ENCODE assay signal across 8 cellular contexts in the genomic region with DNA sequence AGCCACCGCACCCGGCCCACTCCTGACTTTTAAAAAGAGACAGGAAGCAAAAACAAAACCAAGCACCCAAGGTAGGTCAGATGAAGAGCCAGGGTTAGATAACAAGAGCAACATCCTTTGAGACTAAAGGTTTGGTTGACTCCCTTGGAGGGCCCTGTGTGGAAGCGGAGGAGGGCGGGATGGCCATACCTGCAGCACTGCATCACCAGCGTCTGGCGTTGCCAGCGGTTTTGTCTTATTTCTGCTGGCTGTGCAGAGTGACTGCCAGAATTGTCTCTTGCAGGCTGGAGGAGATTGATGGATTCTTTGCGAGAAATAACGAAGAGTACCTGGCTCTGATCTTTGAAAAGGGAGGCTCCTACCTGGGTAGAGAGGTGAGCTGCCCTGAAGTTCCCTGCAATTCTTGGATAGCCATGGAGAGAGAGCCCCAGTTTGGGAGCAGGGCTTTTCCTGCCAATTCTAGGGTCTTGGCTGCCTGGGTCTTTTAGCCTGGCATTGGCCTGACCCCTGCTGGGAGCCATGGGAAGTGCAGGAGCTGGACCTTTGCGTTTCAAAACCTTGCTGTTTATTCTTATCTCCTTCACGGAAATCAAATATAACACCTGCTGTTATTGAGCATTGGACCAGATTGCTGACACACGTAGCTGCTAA. TPM values are rescaled to one million over a fixed set of nuclear protein-coding genes. Genes with fewer than 3 reads are reported as not detected.
DNase-seq lines count a peak whose midpoint lies in the region; TF ChIP-seq lines count a peak whose summit lies in the region.

No MANE protein-coding gene starts in this region.

- no peak overlapping the region for H3K4me2 ChIP-seq in KMS-11

- H3K9me3 ChIP-seq in ascending aorta: no peaks in the 10 kb centered on the region

- H3K9ac ChIP-seq in KMS-11: no peak overlapping the region

- H4K20me1 ChIP-seq in KMS-11 (ENCODE audit: insufficient read depth): no peaks in the 10 kb centered on the region

- H3K36me3 ChIP-seq in KMS-11 (ENCODE audit: insufficient read depth) (no peaks in the 10 kb centered on the region), ascending aorta (peaks cover 6 to 26% of the 10 kb centered on the region in 2 donors)

- H3K27ac ChIP-seq in KMS-11 (no peak overlapping the region), ascending aorta (no peak overlapping the region)

- TF ChIP-seq CTCF in KMS-11 (conservative IDR thresholded peaks at IDR 0.05; ENCODE audit: low read depth, low read length) (peak; percentile 100), ascending aorta (IDR thresholded peaks at IDR 0.05) (peak; percentile 85 to 96 (median 95))

- H3K79me2 ChIP-seq in KMS-11 (ENCODE audit: insufficient read depth, low read depth): no peaks in the 10 kb centered on the region

- no peak overlapping the region for H2AFZ ChIP-seq in KMS-11 (ENCODE audit: low read depth)

- H3K4me1 ChIP-seq in KMS-11 (ENCODE audit: low read depth, poor library complexity, severe bottlenecking) (no peaks in the 10 kb centered on the region), ascending aorta (peaks cover 0 to 7% of the 10 kb centered on the region in 2 donors)

- H3K27me3 ChIP-seq in KMS-11 (ENCODE audit: insufficient read depth, low read depth) (no peaks in the 10 kb centered on the region), ascending aorta (no peaks in the 10 kb centered on the region)

- DNase-seq in NCI-H1436 (lab: John Stamatoyannopoulos, UW): peak; percentile 29
- DNase-seq in NCI-H1436 treated with DMSO at 0.1 percent for 48 hours (lab: John Stamatoyannopoulos, UW): no peak
- peak; percentile 28 to 53 (median 45) for DNase-seq in T-helper 2 cell
- no peak for DNase-seq in ascending aorta (ENCODE audit: low spot score in 2 of 2)
- DNase-seq in hypothalamus (lab: John Stamatoyannopoulos, UW): peak in 32 of 51 donors; percentile 9 to 72 (median 42)
- DNase-seq in stimulated activated CD4-positive, alpha-beta T cell treated with anti-CD3 and anti-CD28 coated beads, Interleukin-15, amount 100 ng/mL, for 1 hour (ENCODE audit: low read depth in 1 of 2, low spot score in 1 of 2): peak; percentile 31 to 58
- DNase-seq in amniotic stem cell (lab: John Stamatoyannopoulos, UW): no peak

- intact Hi-C loops in ascending aorta (cut with DNase I): loop anchor here (5.0 kb wide), 1 partner anchor 61 kb away; no protein-coding TSS in a partner anchor

- no peak overlapping the region for H3K4me3 ChIP-seq in KMS-11 (IDR thresholded peaks at IDR 0.05; ENCODE audit: insufficient read depth, low read depth, low read length)
- H3K4me3 ChIP-seq in ascending aorta: no peak overlapping the region

RNA-seq across cellular contexts. Expression of gene QSOX1, which starts 24.0 kb away (rescaled TPM):
- 200 TPM for total RNA-seq in ascending aorta

RNA-seq across cellular contexts. Expression of gene LHX4, which starts 51.4 kb away (rescaled TPM):
- not detected for total RNA-seq in ascending aorta

Comparison
In these comparisons a context has a peak if more than half of its experiments do, and no peak if none do; other contexts are left out.
1. DNase-seq: peak in NCI-H1436 (single experiment), T-helper 2 cell (5 of 5), hypothalamus (32 of 51) and stimulated activated CD4-positive, alpha-beta T cell treated with anti-CD3 and anti-CD28 coated beads, Interleukin-15, amount 100 ng/mL, for 1 hour (2 of 2); none in NCI-H1436 treated with DMSO at 0.1 percent for 48 hours (single experiment), ascending aorta (0 of 2) and amniotic stem cell (single experiment).